Comparison of ENCODE assay signal across 1 cellular context in the genomic region with DNA sequence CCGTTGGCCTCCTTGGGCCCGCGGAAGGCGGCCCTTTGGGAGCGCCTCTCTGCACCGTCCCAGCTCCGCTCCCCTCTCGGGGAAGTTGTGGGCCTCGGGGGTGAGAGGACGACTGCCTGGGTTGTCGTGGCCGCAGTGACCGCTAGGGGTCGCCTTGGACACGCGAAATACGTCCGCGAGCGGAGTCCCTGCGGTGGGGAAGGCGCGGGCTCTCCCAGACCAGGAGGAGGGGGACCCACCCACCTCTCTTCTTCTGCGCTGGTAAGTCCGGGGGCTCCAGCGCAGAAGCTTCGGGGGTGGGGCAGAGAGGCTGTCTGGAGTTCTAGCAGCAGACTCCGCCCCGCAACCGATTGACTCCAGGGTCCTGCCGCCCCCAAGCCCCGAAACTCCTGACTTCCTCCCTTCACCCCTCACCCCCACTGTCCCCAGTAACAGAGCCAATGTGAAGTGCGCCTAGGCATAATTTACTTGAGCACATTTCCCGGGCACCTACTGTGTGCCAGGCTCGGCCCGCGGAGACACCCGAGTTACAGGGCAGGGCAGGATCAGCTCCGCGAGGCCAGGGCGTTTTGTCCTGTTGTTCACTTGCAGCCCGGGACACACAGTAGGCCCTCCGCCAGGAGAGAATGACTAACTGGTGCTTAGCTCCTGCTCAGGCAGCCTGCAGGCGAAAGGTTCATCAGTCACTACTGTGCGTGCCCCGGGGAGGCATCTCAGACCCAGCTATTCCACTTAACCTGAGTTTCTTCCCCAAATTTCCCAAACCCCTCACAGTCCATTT.
A peak's percentile ranks its signal among the peaks of the same experiment; 100 is the strongest.
TF ChIP-seq lines count a peak whose summit lies in the region.

No MANE protein-coding gene starts in this region.

TF ChIP-seq in SK-N-SH treated with all-trans-retinoic acid at 6 μM for 48 hours, 23 proteins besides CTCF, POLR2A, EP300 and RAD21 (continued from another document):
- TF ChIP-seq, protein P1, sequence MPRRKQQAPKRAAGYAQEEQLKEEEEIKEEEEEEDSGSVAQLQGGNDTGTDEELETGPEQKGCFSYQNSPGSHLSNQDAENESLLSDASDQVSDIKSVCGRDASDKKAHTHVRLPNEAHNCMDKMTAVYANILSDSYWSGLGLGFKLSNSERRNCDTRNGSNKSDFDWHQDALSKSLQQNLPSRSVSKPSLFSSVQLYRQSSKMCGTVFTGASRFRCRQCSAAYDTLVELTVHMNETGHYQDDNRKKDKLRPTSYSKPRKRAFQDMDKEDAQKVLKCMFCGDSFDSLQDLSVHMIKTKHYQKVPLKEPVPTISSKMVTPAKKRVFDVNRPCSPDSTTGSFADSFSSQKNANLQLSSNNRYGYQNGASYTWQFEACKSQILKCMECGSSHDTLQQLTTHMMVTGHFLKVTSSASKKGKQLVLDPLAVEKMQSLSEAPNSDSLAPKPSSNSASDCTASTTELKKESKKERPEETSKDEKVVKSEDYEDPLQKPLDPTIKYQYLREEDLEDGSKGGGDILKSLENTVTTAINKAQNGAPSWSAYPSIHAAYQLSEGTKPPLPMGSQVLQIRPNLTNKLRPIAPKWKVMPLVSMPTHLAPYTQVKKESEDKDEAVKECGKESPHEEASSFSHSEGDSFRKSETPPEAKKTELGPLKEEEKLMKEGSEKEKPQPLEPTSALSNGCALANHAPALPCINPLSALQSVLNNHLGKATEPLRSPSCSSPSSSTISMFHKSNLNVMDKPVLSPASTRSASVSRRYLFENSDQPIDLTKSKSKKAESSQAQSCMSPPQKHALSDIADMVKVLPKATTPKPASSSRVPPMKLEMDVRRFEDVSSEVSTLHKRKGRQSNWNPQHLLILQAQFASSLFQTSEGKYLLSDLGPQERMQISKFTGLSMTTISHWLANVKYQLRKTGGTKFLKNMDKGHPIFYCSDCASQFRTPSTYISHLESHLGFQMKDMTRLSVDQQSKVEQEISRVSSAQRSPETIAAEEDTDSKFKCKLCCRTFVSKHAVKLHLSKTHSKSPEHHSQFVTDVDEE (CRISPR knock-in tag; IDR thresholded peaks at IDR 0.05), result no peak
- peak; percentile 25; the same call in 1 of the 2 replicates for TF ChIP-seq ZNF565 (CRISPR knock-in tag; conservative IDR thresholded peaks at IDR 0.05; ENCODE audit: low read depth)
